ENCODE assay signal across 16 cellular contexts in genomic region chr14:93195316-93195999, GRCh38. TPM values are rescaled to one million over a fixed set of nuclear protein-coding genes. Genes with fewer than 3 reads are reported as not detected.
A peak's percentile ranks its signal among the peaks of the same experiment; 100 is the strongest.
DNase-seq lines count a peak whose midpoint lies in the region; ATAC-seq and TF ChIP-seq lines count a peak whose summit lies in the region.
"Had no signal": no experiment of that assay in that cellular context is flagged by ENCODE, and none has a peak within 500 bp of the region (broad histone marks: within the 10 kb centered on the region; RNA-seq: fewer than 3 reads in every experiment).

No MANE protein-coding gene starts in this region.

- WGBS in psoas muscle, 3 donors = 76 to 85% (median 77%) methylated on average over 1 of the region's 1 CpG

- no peaks in the 10 kb centered on the region; the same call in 1 of the 2 replicates for H3K79me2 ChIP-seq in DOHH2 (ENCODE audit: control insufficient read depth, low read length)

- H4K20me1 ChIP-seq in DOHH2 (ENCODE audit: control insufficient read depth, insufficient read depth, low read depth, low read length) = no peaks in the 10 kb centered on the region

- H3K4me3 ChIP-seq in DOHH2 (ENCODE audit: low read length) (no peak overlapping the region), psoas muscle (no peak overlapping the region)

- H3K27ac ChIP-seq in DOHH2 (ENCODE audit: low read depth, low read length) (no peak overlapping the region), psoas muscle (peak overlapping the region; percentile 63)
- H3K27ac ChIP-seq: HL-60, KMS-11 had no signal

- in situ Hi-C loops in SK-MEL-5 (cut with HindIII; ENCODE audit: low pct_unique_long_range_greater_than_20kb, low sequenced_read_pairs) = no loop called here

- TF ChIP-seq CTCF in DOHH2 (IDR thresholded peaks at IDR 0.05; ENCODE audit: low read depth, low read length, poor library complexity, severe bottlenecking) (no peak), psoas muscle (IDR thresholded peaks at IDR 0.05) (no peak)

- no peaks in the 10 kb centered on the region for H3K9me2 ChIP-seq in DOHH2 (replicated peaks; ENCODE audit: control insufficient read depth, low read length)
- H3K9me2 ChIP-seq: SK-N-SH had no signal

- ATAC-seq in left ventricle myocardium superior (peak; percentile 72), psoas muscle (peak in 3 of 4 donors; percentile 68 to 76 (median 74)), GM21367 (IDR thresholded peaks at IDR 0.05; ENCODE audit: unreplicated experiment) (no peak), HG03175 (IDR thresholded peaks at IDR 0.05; ENCODE audit: unreplicated experiment) (no peak)

- peak overlapping the region; percentile 16; the same call in 1 of the 2 replicates for H3K4me2 ChIP-seq in DOHH2 (ENCODE audit: low read length)
- H3K4me2 ChIP-seq: KMS-11, SK-N-SH had no signal

- intact Hi-C loops in left ventricle myocardium superior (cut with micrococcal nuclease) = no loop called here
- intact Hi-C loops in psoas muscle (cut with DNase I) = no loop called here

- no peaks in the 10 kb centered on the region for H3F3A ChIP-seq in DOHH2 (ENCODE audit: control insufficient read depth, insufficient read depth)

- no peaks in the 10 kb centered on the region for H3K27me3 ChIP-seq in DOHH2 (ENCODE audit: control insufficient read depth, low read length)
- H3K27me3 ChIP-seq in psoas muscle (ENCODE audit: insufficient read depth in 3 of 3, low read length in 2 of 3) = no peaks in the 10 kb centered on the region
- H3K27me3 ChIP-seq: BE2C had no signal

- peaks cover 10% of the 10 kb centered on the region for H3K4me1 ChIP-seq in DOHH2 (ENCODE audit: control insufficient read depth, low read length)
- peaks cover 6% of the 10 kb centered on the region for H3K4me1 ChIP-seq in psoas muscle
- H3K4me1 ChIP-seq: BE2C had no signal

- DNase-seq in SK-MEL-5 (ENCODE audit: low read depth, low spot score) (peak; percentile 50), left ventricle myocardium superior (no peak), psoas muscle (no peak), NCI-H2107 (lab: John Stamatoyannopoulos, UW) (no peak)
- DNase-seq: BE2C, NCI-H1105, NCI-H2029 treated with DMSO at 0.1 percent for 48 hours, NCI-H446, NCI-H526, SHP77, SK-N-SH had no signal

- H3K9me3 ChIP-seq in DOHH2 (ENCODE audit: control insufficient read depth, insufficient read depth, low read length) (no peaks in the 10 kb centered on the region), psoas muscle (no peaks in the 10 kb centered on the region)
- H3K9me3 ChIP-seq: BE2C, SK-N-SH had no signal

- H3K36me3 ChIP-seq in DOHH2 (ENCODE audit: control insufficient read depth, low read length) (peaks cover 35% of the 10 kb centered on the region), psoas muscle (ENCODE audit: insufficient read depth in 1 of 2, low read depth in 1 of 2) (peaks cover 3 to 4% of the 10 kb centered on the region in 2 donors)
- H3K36me3 ChIP-seq: BE2C had no signal

RNA-seq across cellular contexts. Expression of gene LYSET, which starts 10.3 kb away (rescaled TPM):
- total RNA-seq in SK-MEL-5 (2014; rRNA removed; shearing (Covaris generic)) = 127 and 135 TPM in 2 replicates
- 59.4 and 65.3 TPM in 2 replicates for polyA plus RNA-seq in SK-MEL-5 (2015; cell fraction: cytosol; rRNA removed)
- polyA plus RNA-seq in SK-MEL-5 (2015; cell fraction: nucleus; rRNA removed) = 27.2 and 34.7 TPM in 2 replicates
- total RNA-seq in left ventricle myocardium superior (21.3 TPM), psoas muscle (10 to 100 TPM; 19.7 to 30.1 (median 24.4) TPM)
- polyA plus RNA-seq in psoas muscle = 10 to 100 TPM; 29.1 to 50.1 (median 37.0) TPM

RNA-seq across cellular contexts. Expression of gene MOAP1, which starts 10.8 kb away (rescaled TPM):
- 82.9 and 91.5 TPM in 2 replicates for total RNA-seq in SK-MEL-5 (2014; rRNA removed; shearing (Covaris generic))
- polyA plus RNA-seq in SK-MEL-5 (2015; cell fraction: cytosol; rRNA removed) = 39.3 and 45.6 TPM in 2 replicates
- polyA plus RNA-seq in SK-MEL-5 (2015; cell fraction: nucleus; rRNA removed) = 29.8 and 30.5 TPM in 2 replicates
- total RNA-seq in left ventricle myocardium superior (54.6 TPM), psoas muscle (10 to 100 TPM; 28.4 to 49.2 (median 35.1) TPM)
- 10 to 100 TPM; 20.5 to 53.6 (median 22.6) TPM for polyA plus RNA-seq in psoas muscle

RNA-seq across cellular contexts. Expression of gene GON7, which starts 11.4 kb away (rescaled TPM):
- total RNA-seq in SK-MEL-5 (2014; rRNA removed; shearing (Covaris generic)) = 30.6 and 31.9 TPM in 2 replicates
- 20.6 and 22.0 TPM in 2 replicates for polyA plus RNA-seq in SK-MEL-5 (2015; cell fraction: cytosol; rRNA removed)
- 2.4 and 3.4 TPM in 2 replicates for polyA plus RNA-seq in SK-MEL-5 (2015; cell fraction: nucleus; rRNA removed)
- total RNA-seq in left ventricle myocardium superior (16.2 TPM), psoas muscle (10 to 100 TPM in 1 of 4 donors, 1 to 10 TPM in 3; 7.4 to 10.3 (median 7.6) TPM)
- 10 to 100 TPM; 15.5 to 49.3 (median 23.3) TPM for polyA plus RNA-seq in psoas muscle

RNA-seq across cellular contexts. Expression of gene UBR7, which starts 11.6 kb away (rescaled TPM):
- 28.0 and 36.6 TPM in 2 replicates for total RNA-seq in SK-MEL-5 (2014; rRNA removed; shearing (Covaris generic))
- 26.4 and 35.4 TPM in 2 replicates for polyA plus RNA-seq in SK-MEL-5 (2015; cell fraction: cytosol; rRNA removed)
- 12.5 and 17.4 TPM in 2 replicates for polyA plus RNA-seq in SK-MEL-5 (2015; cell fraction: nucleus; rRNA removed)
- total RNA-seq in left ventricle myocardium superior (22.1 TPM), psoas muscle (10 to 100 TPM; 11.5 to 22.0 (median 14.5) TPM)
- polyA plus RNA-seq in psoas muscle = 10 to 100 TPM; 16.6 to 32.6 (median 20.2) TPM

Comparison
In these comparisons a context has a peak if more than half of its experiments do, and no peak if none do; other contexts are left out.
1. ATAC-seq: peak in left ventricle myocardium superior (single experiment) and psoas muscle (3 of 4); none in GM21367 (single experiment) and HG03175 (single experiment).